24 cellular contexts compared by ENCODE assay signal in genomic region chr15:30901889-30902288, GRCh38.
"Had no signal": no experiment of that assay in that cellular context is flagged by ENCODE, and none has a peak within 500 bp of the region (broad histone marks: within the 10 kb centered on the region; RNA-seq: fewer than 3 reads in every experiment).

No MANE protein-coding gene starts in this region.

- FAIRE-seq: astrocyte had no signal

- H3K9me2 ChIP-seq: SK-N-SH had no signal

- H3K4me2 ChIP-seq: SK-N-SH had no signal

- H3K27ac ChIP-seq: brain microvascular endothelial cell, cardiac muscle cell, RWPE1, SJCRH30 had no signal

- H3K4me3 ChIP-seq: cardiac muscle cell, SJCRH30 had no signal

- H3K27ac Mint-ChIP-seq: activated CD8-positive, alpha-beta memory T cell treated with anti-CD3 and anti-CD28 coated beads, Interleukin-2, amount 10 ng/mL, durations not matched to agents 7 days and 5 days; activated T-cell treated with anti-CD3 and anti-CD28 coated beads, Interleukin-2, amount 50 U/mL, for 72 hours had no signal

- ATAC-seq: activated CD4-positive, CD25-positive, alpha-beta regulatory T cell treated with anti-CD3 and anti-CD28 coated beads, Interleukin-2, amount 50 U/mL, for 24 hours; activated CD8-positive, alpha-beta memory T cell treated with anti-CD3 and anti-CD28 coated beads, Interleukin-2, amount 10 ng/mL, durations not matched to agents 7 days and 5 days; activated T-cell treated with anti-CD3 and anti-CD28 coated beads, Interleukin-2, amount 50 U/mL, for 72 hours had no signal

- H3K36me3 ChIP-seq: brain microvascular endothelial cell, cardiac muscle cell, SJCRH30 had no signal

- H3K9me3 Mint-ChIP-seq: activated T-cell treated with anti-CD3 and anti-CD28 coated beads, Interleukin-2, amount 50 U/mL, for 72 hours; activated T-helper 2 cell treated with anti-CD3 and anti-CD28 coated beads, Interferon-gamma antibody, Interleukin-2, Interleukin-4, amounts not matched to agents 10 μg/mL and 5 μg/mL and 100 μg/mL, durations not matched to agents 14 hours and 24 hours and 36 hours had no signal

- H3K9me3 ChIP-seq: SJCRH30, SK-N-SH had no signal

- H3K4me1 ChIP-seq: SJCRH30 had no signal

- H3K27me3 ChIP-seq: brain microvascular endothelial cell, cardiac muscle cell, SJCRH30 had no signal

- H3K9ac ChIP-seq: SK-N-SH had no signal

- DNase-seq: activated CD4-positive, alpha-beta T cell treated with anti-CD3 and anti-CD28 coated beads for 4 hours; activated CD4-positive, alpha-beta T cell treated with anti-CD3 and anti-CD28 coated beads, Interleukin-2, amount 50 U/mL, for 48 hours; activated CD8-positive, alpha-beta memory T cell treated with anti-CD3 and anti-CD28 coated beads, Interleukin-2, amount 10 ng/mL, durations not matched to agents 7 days and 5 days; activated gamma-delta T cell treated with Interleukin-2 at 50 U/mL for 16 hours; activated naive CD4-positive, alpha-beta T cell treated with anti-CD3 and anti-CD28 coated beads, Interleukin-2, amount 50 U/mL, for 16 hours; activated T-cell treated with anti-CD3 and anti-CD28 coated beads, Interleukin-2, amount 50 U/mL, for 72 hours; amygdala; brain microvascular endothelial cell; Karpas-422; MM.1S; NCI-H1105; NCI-H1436; NCI-H1694 treated with DMSO at 0.1 percent for 48 hours; NCI-H2081; NCI-H510A treated with DMSO at 0.1 percent for 48 hours; NCI-H69; Right ventricle myocardium superior; SJCRH30; SK-N-SH had no signal

- H3K4me3 Mint-ChIP-seq: activated CD8-positive, alpha-beta memory T cell treated with anti-CD3 and anti-CD28 coated beads, Interleukin-2, amount 10 ng/mL, durations not matched to agents 7 days and 5 days had no signal
